ENCODE assay signal across 2 cellular contexts in the genomic region with DNA sequence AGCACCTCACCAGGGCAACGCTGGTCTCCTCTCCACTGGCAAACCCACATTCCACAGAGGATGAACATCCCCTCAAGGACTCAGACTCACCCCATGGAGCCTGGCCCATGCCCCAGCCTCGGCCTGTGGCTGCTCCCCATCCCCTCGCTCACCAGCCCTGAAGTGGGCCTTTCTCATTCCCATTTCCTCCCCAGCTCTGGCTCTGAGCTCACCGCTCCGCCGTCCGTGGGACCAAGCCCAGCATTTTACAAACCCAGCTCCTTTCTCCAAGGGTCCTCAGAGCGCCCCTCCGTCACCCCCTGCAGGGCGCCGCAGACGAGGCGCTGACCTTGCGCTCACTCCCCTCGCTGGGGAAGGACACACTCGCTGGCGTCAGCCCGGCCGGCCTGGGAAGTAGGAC.
TF ChIP-seq lines count a peak whose summit lies in the region.

No MANE protein-coding gene starts in this region.

TF ChIP-seq in WTC11, 78 proteins besides CTCF, POLR2A, EP300 and RAD21:
- no peak for TF ChIP-seq NR1H2 (CRISPR knock-in tag; IDR thresholded peaks at IDR 0.05)
- TF ChIP-seq GTF2I (CRISPR knock-in tag; conservative IDR thresholded peaks at IDR 0.05) = no peak
- TF ChIP-seq NFYB (CRISPR knock-in tag; conservative IDR thresholded peaks at IDR 0.05; ENCODE audit: low read depth) = no peak
- TF ChIP-seq MLX (CRISPR knock-in tag; IDR thresholded peaks at IDR 0.05) = no peak
- TF ChIP-seq EMX1 (CRISPR knock-in tag; IDR thresholded peaks at IDR 0.05) = no peak
- TF ChIP-seq NR2C2 (CRISPR knock-in tag; IDR thresholded peaks at IDR 0.05) = no peak
- TF ChIP-seq, protein P1, sequence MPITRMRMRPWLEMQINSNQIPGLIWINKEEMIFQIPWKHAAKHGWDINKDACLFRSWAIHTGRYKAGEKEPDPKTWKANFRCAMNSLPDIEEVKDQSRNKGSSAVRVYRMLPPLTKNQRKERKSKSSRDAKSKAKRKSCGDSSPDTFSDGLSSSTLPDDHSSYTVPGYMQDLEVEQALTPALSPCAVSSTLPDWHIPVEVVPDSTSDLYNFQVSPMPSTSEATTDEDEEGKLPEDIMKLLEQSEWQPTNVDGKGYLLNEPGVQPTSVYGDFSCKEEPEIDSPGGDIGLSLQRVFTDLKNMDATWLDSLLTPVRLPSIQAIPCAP (CRISPR knock-in tag; IDR thresholded peaks at IDR 0.05) = no peak
- TF ChIP-seq CBFB (CRISPR knock-in tag; IDR thresholded peaks at IDR 0.05; ENCODE audit: low read depth) = no peak
- no peak for TF ChIP-seq NR3C1 (CRISPR knock-in tag; conservative IDR thresholded peaks at IDR 0.05; ENCODE audit: low read depth)
- TF ChIP-seq CREM (CRISPR knock-in tag; IDR thresholded peaks at IDR 0.05) = no peak
- TF ChIP-seq PRDM15 (CRISPR knock-in tag; IDR thresholded peaks at IDR 0.05) = no peak
- TF ChIP-seq JUN (CRISPR knock-in tag; IDR thresholded peaks at IDR 0.05) = no peak

TF ChIP-seq in H1, 55 proteins besides CTCF, POLR2A, EP300 and RAD21:
- TF ChIP-seq GTF2F1 (IDR thresholded peaks at IDR 0.05; ENCODE audit: borderline replicate concordance, low read depth, low read length) (no peak), CTBP2 (IDR thresholded peaks at IDR 0.05; ENCODE audit: borderline replicate concordance, insufficient read depth, insufficient read length, low read length) (no peak), JUN (IDR thresholded peaks at IDR 0.05; ENCODE audit: low read depth, low read length) (no peak), HDAC2 (IDR thresholded peaks at IDR 0.05; ENCODE audit: borderline replicate concordance in 1 of 2, low read depth in 2 of 2, low read length in 2 of 2) (no peak), CREB1 (IDR thresholded peaks at IDR 0.05) (no peak), RFX5 (IDR thresholded peaks at IDR 0.05; ENCODE audit: borderline replicate concordance, low read depth, low read length) (no peak), SUZ12 (IDR thresholded peaks at IDR 0.05; ENCODE audit: low read length) (peak; percentile 21; the same call in 1 of the 2 replicates), TAF7 (optimal IDR thresholded peaks at IDR 0.05; ENCODE audit: borderline replicate concordance, low read depth, low read length) (no peak), NRF1 (IDR thresholded peaks at IDR 0.05; ENCODE audit: low read depth, low read length) (no peak), RXRA (IDR thresholded peaks at IDR 0.05; ENCODE audit: insufficient read depth, low read depth, low read length) (no peak), EZH2 (IDR thresholded peaks at IDR 0.05; ENCODE audit: low read depth, low read length, severe bottlenecking) (peak; percentile 2), POU5F1 (IDR thresholded peaks at IDR 0.05; ENCODE audit: low read depth, low read length) (no peak), KDM1A (IDR thresholded peaks at IDR 0.05; ENCODE audit: borderline replicate concordance, low read length) (no peak)
- TF ChIP-seq, protein P2, sequence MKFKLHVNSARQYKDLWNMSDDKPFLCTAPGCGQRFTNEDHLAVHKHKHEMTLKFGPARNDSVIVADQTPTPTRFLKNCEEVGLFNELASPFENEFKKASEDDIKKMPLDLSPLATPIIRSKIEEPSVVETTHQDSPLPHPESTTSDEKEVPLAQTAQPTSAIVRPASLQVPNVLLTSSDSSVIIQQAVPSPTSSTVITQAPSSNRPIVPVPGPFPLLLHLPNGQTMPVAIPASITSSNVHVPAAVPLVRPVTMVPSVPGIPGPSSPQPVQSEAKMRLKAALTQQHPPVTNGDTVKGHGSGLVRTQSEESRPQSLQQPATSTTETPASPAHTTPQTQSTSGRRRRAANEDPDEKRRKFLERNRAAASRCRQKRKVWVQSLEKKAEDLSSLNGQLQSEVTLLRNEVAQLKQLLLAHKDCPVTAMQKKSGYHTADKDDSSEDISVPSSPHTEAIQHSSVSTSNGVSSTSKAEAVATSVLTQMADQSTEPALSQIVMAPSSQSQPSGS (IDR thresholded peaks at IDR 0.05; ENCODE audit: low read length) = no peak
- TF ChIP-seq, protein P3, sequence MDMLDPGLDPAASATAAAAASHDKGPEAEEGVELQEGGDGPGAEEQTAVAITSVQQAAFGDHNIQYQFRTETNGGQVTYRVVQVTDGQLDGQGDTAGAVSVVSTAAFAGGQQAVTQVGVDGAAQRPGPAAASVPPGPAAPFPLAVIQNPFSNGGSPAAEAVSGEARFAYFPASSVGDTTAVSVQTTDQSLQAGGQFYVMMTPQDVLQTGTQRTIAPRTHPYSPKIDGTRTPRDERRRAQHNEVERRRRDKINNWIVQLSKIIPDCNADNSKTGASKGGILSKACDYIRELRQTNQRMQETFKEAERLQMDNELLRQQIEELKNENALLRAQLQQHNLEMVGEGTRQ (IDR thresholded peaks at IDR 0.05; ENCODE audit: low read length) = no peak
- TF ChIP-seq, protein P4, sequence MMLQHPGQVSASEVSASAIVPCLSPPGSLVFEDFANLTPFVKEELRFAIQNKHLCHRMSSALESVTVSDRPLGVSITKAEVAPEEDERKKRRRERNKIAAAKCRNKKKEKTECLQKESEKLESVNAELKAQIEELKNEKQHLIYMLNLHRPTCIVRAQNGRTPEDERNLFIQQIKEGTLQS (IDR thresholded peaks at IDR 0.05; ENCODE audit: insufficient read depth, low read depth, low read length) = no peak
